Comparison of ENCODE assay signal across 10 cellular contexts in genomic region chr15:93278006-93278405, GRCh38.
DNase-seq lines count a peak whose midpoint lies in the region; TF ChIP-seq lines count a peak whose summit lies in the region.
"Had no signal": no experiment of that assay in that cellular context is flagged by ENCODE, and none has a peak within 500 bp of the region (broad histone marks: within the 10 kb centered on the region; RNA-seq: fewer than 3 reads in every experiment).

No MANE protein-coding gene starts in this region.

- no peaks in the 10 kb centered on the region for H3K9me3 ChIP-seq in endodermal cell (ENCODE audit: control insufficient read depth, low read length)
- no peaks in the 10 kb centered on the region for H3K9me3 ChIP-seq in neural progenitor cell (ENCODE audit: low read depth)

- WGBS in endodermal cell (ENCODE audit: insufficient coverage in 1 of 2, insufficient read length in 1 of 2), 2 experiments, result 83 to 84% methylated on average over 8 to 10 of the region's 10 CpGs

- H3K9me3 Mint-ChIP-seq in endodermal cell (peaks cover under 1% of the 10 kb centered on the region), neural progenitor cell (peaks cover 12% of the 10 kb centered on the region)

- peaks cover 42% of the 10 kb centered on the region for H3K4me1 Mint-ChIP-seq in endodermal cell
- H3K4me1 Mint-ChIP-seq in neural progenitor cell, result peaks cover 61% of the 10 kb centered on the region

- H3K9ac ChIP-seq in endodermal cell (ENCODE audit: extremely low read depth, low read length, poor library complexity, severe bottlenecking) (no peak overlapping the region), neural progenitor cell (no peak overlapping the region)

- no peaks in the 10 kb centered on the region for H3K79me2 ChIP-seq in neural progenitor cell (ENCODE audit: low read depth)

- no peaks in the 10 kb centered on the region for H3K27me3 ChIP-seq in endodermal cell (ENCODE audit: control insufficient read depth, insufficient read depth, low read length, poor library complexity, severe bottlenecking)
- no peaks in the 10 kb centered on the region for H3K27me3 ChIP-seq in neural progenitor cell

- H3K4me3 ChIP-seq in endodermal cell (ENCODE audit: low read length) (no peak overlapping the region), neural progenitor cell (no peak overlapping the region)
- H3K4me3 ChIP-seq: K562 had no signal

- H3K4me3 Mint-ChIP-seq in endodermal cell, result no peak overlapping the region
- no peak overlapping the region for H3K4me3 Mint-ChIP-seq in neural progenitor cell
- H3K4me3 Mint-ChIP-seq: CD4-positive, CD25-positive, alpha-beta regulatory T cell had no signal

- no peaks in the 10 kb centered on the region for H4K20me1 ChIP-seq in neural progenitor cell (ENCODE audit: low read depth)

- TF ChIP-seq CTCF in endodermal cell (conservative IDR thresholded peaks at IDR 0.05) (no peak), neural progenitor cell (IDR thresholded peaks at IDR 0.05) (no peak)

- H3K27me3 Mint-ChIP-seq in endodermal cell (ENCODE audit: insufficient read depth), result no peaks in the 10 kb centered on the region
- peaks cover 9% of the 10 kb centered on the region for H3K27me3 Mint-ChIP-seq in neural progenitor cell (ENCODE audit: insufficient read depth, low read depth)

- H3K36me3 Mint-ChIP-seq in endodermal cell (ENCODE audit: low read depth), result no peaks in the 10 kb centered on the region
- H3K36me3 Mint-ChIP-seq in neural progenitor cell, result no peaks in the 10 kb centered on the region
- H3K36me3 Mint-ChIP-seq: CD4-positive, CD25-positive, alpha-beta regulatory T cell had no signal

- H3F3A ChIP-seq in neural progenitor cell (ENCODE audit: low read depth), result peaks cover 74% of the 10 kb centered on the region

- no peak overlapping the region for H3K4me2 ChIP-seq in neural progenitor cell

- no peak overlapping the region for H2AFZ ChIP-seq in neural progenitor cell (replicated peaks)

- H3K4me1 ChIP-seq in endodermal cell (ENCODE audit: control insufficient read depth, insufficient read depth, low read length) (peaks cover 6% of the 10 kb centered on the region), neural progenitor cell (peaks cover 58% of the 10 kb centered on the region)

- H3K27ac ChIP-seq in endodermal cell (ENCODE audit: low read depth, low read length), result no peak overlapping the region
- H3K27ac ChIP-seq in neural progenitor cell, result no peak overlapping the region
- H3K27ac ChIP-seq: 22Rv1 had no signal

- H3K36me3 ChIP-seq in endodermal cell (ENCODE audit: control insufficient read depth, insufficient read depth, low read length), result no peaks in the 10 kb centered on the region
- no peaks in the 10 kb centered on the region for H3K36me3 ChIP-seq in neural progenitor cell

- H3K27ac Mint-ChIP-seq in endodermal cell (peak overlapping the region; percentile 85), neural progenitor cell (peak overlapping the region; percentile 93)

- DNase-seq in NCI-H82 (lab: John Stamatoyannopoulos, UW), result peak; percentile 48
- DNase-seq in NCI-H82 treated with DMSO at 0.1 percent for 48 hours (lab: John Stamatoyannopoulos, UW; ENCODE audit: unreplicated experiment), result no peak
- DNase-seq in endodermal cell, result peak; percentile 57
- DNase-seq in neural progenitor cell (ENCODE audit: low spot score), result no peak
- DNase-seq in DMS 273 treated with DMSO at 0.1 percent for 48 hours (lab: John Stamatoyannopoulos, UW), result no peak
- no peak for DNase-seq in activated effector memory CD4-positive, alpha-beta T cell treated with anti-CD3 and anti-CD28 coated beads, Interleukin-2, amount 50 U/mL, for 16 hours
- no peak for DNase-seq in NK-92 treated with Interleukin-12 subunit alpha and Interleukin-12 subunit beta, amount 100 ng/mL, for 24 hours (lab: John Stamatoyannopoulos, UW)
- DNase-seq: CD4-positive, CD25-positive, alpha-beta regulatory T cell had no signal

Comparison
In these comparisons a context has a peak if more than half of its experiments do, and no peak if none do; other contexts are left out.
1. DNase-seq: peak in NCI-H82 (single experiment) and endodermal cell (single experiment); none in NCI-H82 treated with DMSO at 0.1 percent for 48 hours (single experiment), neural progenitor cell (single experiment), DMS 273 treated with DMSO at 0.1 percent for 48 hours (single experiment), activated effector memory CD4-positive, alpha-beta T cell treated with anti-CD3 and anti-CD28 coated beads, Interleukin-2, amount 50 U/mL, for 16 hours (single experiment) and NK-92 treated with Interleukin-12 subunit alpha and Interleukin-12 subunit beta, amount 100 ng/mL, for 24 hours (single experiment).